In genomic region chr13:39373108-39373507, GRCh38 we compare ENCODE assay signal across 32 cellular contexts.
"Had no signal": no experiment of that assay in that cellular context is flagged by ENCODE, and none has a peak within 500 bp of the region (broad histone marks: within the 10 kb centered on the region; RNA-seq: fewer than 3 reads in every experiment).

No MANE protein-coding gene starts in this region.

- H3K27ac ChIP-seq: esophagus muscularis mucosa, foreskin keratinocyte, heart left ventricle, left lung, lower lobe of right lung, parathyroid adenoma, psoas muscle, stomach, tibial nerve had no signal

- H3K27me3 ChIP-seq: esophagus muscularis mucosa, foreskin keratinocyte, heart left ventricle, left lung, sigmoid colon, stomach, tibial nerve had no signal

- DNase-seq: activated CD4-positive, alpha-beta memory T cell treated with anti-CD3 and anti-CD28 coated beads, Interleukin-2, amount 10 ng/mL, durations not matched to agents 7 days and 5 days; activated CD4-positive, alpha-beta T cell treated with anti-CD3 and anti-CD28 coated beads for 1 hour; activated CD4-positive, alpha-beta T cell treated with anti-CD3 and anti-CD28 coated beads, Interleukin-2, amount 10 ng/mL, durations not matched to agents 7 days and 5 days; activated CD8-positive, alpha-beta memory T cell treated with anti-CD3 and anti-CD28 coated beads, Interleukin-2, amount 50 U/mL, for 48 hours; activated gamma-delta T cell; activated naive CD4-positive, alpha-beta T cell treated with anti-CD3 and anti-CD28 coated beads, Interleukin-2, amount 10 ng/mL, durations not matched to agents 7 days and 5 days; activated naive CD8-positive, alpha-beta T cell treated with anti-CD3 and anti-CD28 coated beads, Interleukin-2, amount 10 ng/mL, durations not matched to agents 7 days and 5 days; activated T-cell treated with anti-CD3 and anti-CD28 coated beads, Interleukin-2, amount 50 U/mL, for 24 hours; dermis blood vessel endothelial cell; effector CD4-positive, alpha-beta T cell; foreskin keratinocyte; heart left ventricle; hypothalamus; immature natural killer cell; kidney; left lung; lower lobe of right lung; mesenchymal stem cell; naive thymus-derived CD8-positive, alpha-beta T cell; nucleus accumbens; psoas muscle; sigmoid colon; small intestine; stimulated activated CD4-positive, alpha-beta T cell treated with anti-CD3 and anti-CD28 coated beads, Interleukin-1b, Interleukin-23, amount 100 ng/mL, for 48 hours; stimulated activated CD4-positive, alpha-beta T cell treated with anti-CD3 and anti-CD28 coated beads, Interleukin-4, amount 100 ng/mL, for 4 hours; stimulated activated CD8-positive, alpha-beta memory T cell treated with anti-CD3 and anti-CD28 coated beads, Interleukin-4, amount 100 ng/mL, for 48 hours; stimulated activated naive B cell treated with anti-CD40 and anti-IgM and Interleukin-4, amounts not matched to agents 10 μg/mL and 1 μg/mL and 100 μg/mL, for 72 hours; stomach; T-helper 17 cell had no signal

- H3K9me3 ChIP-seq: esophagus muscularis mucosa, heart left ventricle, left lung, lower lobe of right lung, psoas muscle, sigmoid colon, stomach, tibial nerve had no signal

- H3K4me1 ChIP-seq: left lung, lower lobe of right lung, psoas muscle had no signal

- H3K4me3 ChIP-seq: esophagus muscularis mucosa, heart left ventricle, left lung, lower lobe of right lung, psoas muscle, sigmoid colon, stomach, tibial nerve had no signal

- H3K36me3 ChIP-seq: esophagus muscularis mucosa, left lung, lower lobe of right lung, sigmoid colon, stomach, tibial nerve had no signal
